In genomic region chr12:104475269-104475668, GRCh38 we compare ENCODE assay signal across 1 cellular context.
TF ChIP-seq lines count a peak whose summit lies in the region.

No MANE protein-coding gene starts in this region.

TF ChIP-seq in HEK293, 187 proteins besides CTCF, POLR2A, EP300 and RAD21:
- peak; percentile 30; the same call in 1 of the 2 replicates for TF ChIP-seq GLIS1 (tag by site-specific recombination; IDR thresholded peaks at IDR 0.05)
- TF ChIP-seq ZNF354C (tag by site-specific recombination; IDR thresholded peaks at IDR 0.05; ENCODE audit: borderline replicate concordance, low read depth), result no peak
- TF ChIP-seq ZNF76 (tag by site-specific recombination; IDR thresholded peaks at IDR 0.05; ENCODE audit: borderline replicate concordance, low read depth), result no peak
- TF ChIP-seq FEZF1 (tag by site-specific recombination; IDR thresholded peaks at IDR 0.05), result peak; percentile 33; the same call in 1 of the 2 replicates
- peak; percentile 57 for TF ChIP-seq PRDM6 (tag by site-specific recombination; IDR thresholded peaks at IDR 0.05)
- peak; percentile 57; the same call in 1 of the 2 replicates for TF ChIP-seq OSR2 (tag by site-specific recombination; IDR thresholded peaks at IDR 0.05)
- no peak for TF ChIP-seq ZNF791 (tag by site-specific recombination; IDR thresholded peaks at IDR 0.05)
